In genomic region chr17:57974053-57974824, GRCh38 we compare ENCODE assay signal across 1 cellular context. TPM values are rescaled to one million over a fixed set of nuclear protein-coding genes. Genes with fewer than 3 reads are reported as not detected.
"Had no signal": no experiment of that assay in that cellular context is flagged by ENCODE, and none has a peak within 500 bp of the region (broad histone marks: within the 10 kb centered on the region; RNA-seq: fewer than 3 reads in every experiment).

No MANE protein-coding gene starts in this region.

RNA-seq across cellular contexts. Expression of gene CUEDC1, which starts 19.0 kb away (rescaled TPM):
- total RNA-seq: activated T-helper 1 cell treated with anti-CD3 and anti-CD28 coated beads, Interleukin-12 subunit alpha, Interleukin-12 subunit beta, Interleukin-2, Interleukin-4 antibody, amounts not matched to agents 30 ng/mL and 10 ng/mL and 1 ng/mL, durations not matched to agents 14 hours and 24 hours and 36 hours had no signal
